ENCODE assay signal across 1 cellular context in genomic region chr3:36892457-36893136, GRCh38.
TF ChIP-seq lines count a peak whose summit lies in the region.

No MANE protein-coding gene starts in this region.

TF ChIP-seq in GM12878, 131 proteins besides CTCF, POLR2A, EP300 and RAD21 (continued from another document):
- no peak for TF ChIP-seq PML (IDR thresholded peaks at IDR 0.05; ENCODE audit: low read length)
- no peak for TF ChIP-seq KAT2A (conservative IDR thresholded peaks at IDR 0.05; ENCODE audit: control insufficient read depth, low read depth, low read length)
- no peak for TF ChIP-seq FOXM1 (IDR thresholded peaks at IDR 0.05; ENCODE audit: low read depth, low read length)
